Comparison of ENCODE assay signal across 17 cellular contexts in the genomic region with DNA sequence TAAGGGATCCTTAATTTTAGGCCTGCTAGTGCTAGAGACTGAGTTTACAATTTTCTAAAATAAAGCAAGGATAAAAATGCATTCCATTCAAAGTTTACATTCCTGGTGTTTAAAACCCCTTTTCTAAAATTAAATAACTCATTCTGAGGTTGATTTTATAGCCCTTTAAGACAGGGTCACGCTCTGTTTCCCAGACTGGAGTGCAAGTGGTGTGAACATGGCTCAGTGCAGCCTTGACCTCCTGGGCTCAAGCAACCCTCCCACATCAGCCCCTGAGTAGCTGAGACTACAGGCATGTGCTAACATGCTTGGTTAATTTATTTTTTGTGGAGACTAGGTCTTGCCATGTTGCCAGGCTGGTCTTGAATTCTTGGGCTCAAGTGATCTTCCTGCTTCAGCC. TPM values are rescaled to one million over a fixed set of nuclear protein-coding genes. Genes with fewer than 3 reads are reported as not detected.
DNase-seq lines count a peak whose midpoint lies in the region; ATAC-seq, FAIRE-seq and TF ChIP-seq lines count a peak whose summit lies in the region.
"Had no signal": no experiment of that assay in that cellular context is flagged by ENCODE, and none has a peak within 500 bp of the region (broad histone marks: within the 10 kb centered on the region; RNA-seq: fewer than 3 reads in every experiment).

No MANE protein-coding gene starts in this region.

- peak; percentile 87 for DNase-seq in AG10803 (ENCODE audit: low read depth)
- DNase-seq in GM12891 (ENCODE audit: insufficient read length, low spot score) = no peak
- peak; percentile 30 for DNase-seq in astrocyte of the spinal cord (ENCODE audit: low read depth, low spot score)
- peak; percentile 84 for DNase-seq in kidney glomerular epithelial cell (lab: John Stamatoyannopoulos, UW)
- DNase-seq in NAMALWA (ENCODE audit: low spot score) = no peak
- DNase-seq in upper lobe of right lung = no peak
- no peak for DNase-seq in frontal cortex (ENCODE audit: low spot score in 2 of 2)
- no peak for DNase-seq in H7
- DNase-seq: activated gamma-delta T cell, Caco-2, endodermal cell, GDM1, left ventricle myocardium superior, PC-9, right cardiac atrium, T-helper 9 cell had no signal

- TF ChIP-seq CTCF in AG10803 (conservative IDR thresholded peaks at IDR 0.05; ENCODE audit: low read length) = no peak
- no peak for TF ChIP-seq CTCF in astrocyte of the spinal cord (IDR thresholded peaks at IDR 0.05; ENCODE audit: low read depth, low read length)
- no peak for TF ChIP-seq CTCF in upper lobe of right lung (IDR thresholded peaks at IDR 0.05)

- no peaks in the 10 kb centered on the region for H3K27me3 ChIP-seq in upper lobe of right lung
- no peaks in the 10 kb centered on the region for H3K27me3 ChIP-seq in H7 (ENCODE audit: control insufficient read depth, insufficient read depth, low read length)

- H3K4me1 ChIP-seq in upper lobe of right lung = peaks cover 5% of the 10 kb centered on the region
- H3K4me1 ChIP-seq: Caco-2 had no signal

- peak; percentile 76 for FAIRE-seq in GM12891 (lab: Jason Lieb, UNC)
- no peak for FAIRE-seq in frontal cortex (lab: Jason Lieb, UNC)

- no peak overlapping the region for H3K27ac ChIP-seq in upper lobe of right lung
- H3K27ac ChIP-seq: PC-9 had no signal

- TF ChIP-seq POLR2A in GM12891 (IDR thresholded peaks at IDR 0.05; ENCODE audit: low read depth, low read length) = no peak

- H3K9me3 ChIP-seq in upper lobe of right lung = no peaks in the 10 kb centered on the region
- H3K9me3 ChIP-seq: Caco-2 had no signal

- no peaks in the 10 kb centered on the region for H3K36me3 ChIP-seq in upper lobe of right lung
- no peaks in the 10 kb centered on the region; the same call in 1 of the 2 replicates for H3K36me3 ChIP-seq in H7 (replicated peaks; ENCODE audit: control insufficient read depth, insufficient read depth, low read length)

- ATAC-seq in upper lobe of right lung = no peak
- ATAC-seq: left ventricle myocardium superior, right cardiac atrium had no signal

- intact Hi-C loops in upper lobe of right lung (cut with DNase I) = no loop called here

- H3K4me3 ChIP-seq in AG10803 (ENCODE audit: low read length) (no peak overlapping the region), astrocyte of the spinal cord (ENCODE audit: low read depth, low read length) (no peak overlapping the region), upper lobe of right lung (no peak overlapping the region), H7 (ENCODE audit: insufficient read depth, low read depth, low read length) (no peak overlapping the region)
- H3K4me3 ChIP-seq: PC-9 had no signal

- in situ Hi-C loops in astrocyte of the spinal cord (cut with HindIII; ENCODE audit: low sequenced_read_pairs) = no loop called here

TF ChIP-seq in GM12891, 5 proteins besides CTCF, POLR2A, EP300 and RAD21:
- no peak for TF ChIP-seq SPI1 (IDR thresholded peaks at IDR 0.05; ENCODE audit: low read depth, low read length)
- no peak for TF ChIP-seq POU2F2 (IDR thresholded peaks at IDR 0.05; ENCODE audit: low read depth, low read length)
- TF ChIP-seq POLR2AphosphoS5 (IDR thresholded peaks at IDR 0.05; ENCODE audit: low read depth, low read length) = no peak
- no peak for TF ChIP-seq TAF1 (IDR thresholded peaks at IDR 0.05; ENCODE audit: low read depth, low read length)
- TF ChIP-seq PAX5 (IDR thresholded peaks at IDR 0.05; ENCODE audit: insufficient read depth, low read length, severe bottlenecking) = no peak

RNA-seq across cellular contexts. Expression of gene CDKL2, which starts 6.8 kb away (rescaled TPM):
- polyA plus RNA-seq in GM12891 (2012; ENCODE audit: low read depth, missing spikeins) = 0.09 TPM
- total RNA-seq in upper lobe of right lung (20.6 TPM), frontal cortex (60.7 TPM)
- total RNA-seq in H7 (2014; rRNA removed; shearing (Covaris generic)) = 0.18 and 0.28 TPM in 2 replicates
- total RNA-seq: SK-MEL-5 had no signal

RNA-seq across cellular contexts. Expression of gene G3BP2, which starts 36.0 kb away (rescaled TPM):
- polyA plus RNA-seq in GM12891 (2012; ENCODE audit: low read depth, missing spikeins) = 67.6 TPM
- total RNA-seq in upper lobe of right lung = 102 TPM
- total RNA-seq in frontal cortex = 472 TPM
- 175 and 189 TPM in 2 replicates for total RNA-seq in H7 (2014; rRNA removed; shearing (Covaris generic))

Comparison
In these comparisons a context has a peak if more than half of its experiments do, and no peak if none do; other contexts are left out.
1. DNase-seq: peak in AG10803 (single experiment), astrocyte of the spinal cord (single experiment) and kidney glomerular epithelial cell (single experiment); none in GM12891 (single experiment), NAMALWA (single experiment), upper lobe of right lung (single experiment), frontal cortex (0 of 2) and H7 (single experiment).
2. RNA of gene CDKL2, which starts 6.8 kb away (total RNA-seq): 60.7 TPM in frontal cortex (single experiment) and 20.6 TPM in upper lobe of right lung (single experiment); 0.18 to 0.28 TPM in H7; every median in the first group is over 10 times any median in the second.